Comparison of ENCODE assay signal across 28 cellular contexts in the genomic region with DNA sequence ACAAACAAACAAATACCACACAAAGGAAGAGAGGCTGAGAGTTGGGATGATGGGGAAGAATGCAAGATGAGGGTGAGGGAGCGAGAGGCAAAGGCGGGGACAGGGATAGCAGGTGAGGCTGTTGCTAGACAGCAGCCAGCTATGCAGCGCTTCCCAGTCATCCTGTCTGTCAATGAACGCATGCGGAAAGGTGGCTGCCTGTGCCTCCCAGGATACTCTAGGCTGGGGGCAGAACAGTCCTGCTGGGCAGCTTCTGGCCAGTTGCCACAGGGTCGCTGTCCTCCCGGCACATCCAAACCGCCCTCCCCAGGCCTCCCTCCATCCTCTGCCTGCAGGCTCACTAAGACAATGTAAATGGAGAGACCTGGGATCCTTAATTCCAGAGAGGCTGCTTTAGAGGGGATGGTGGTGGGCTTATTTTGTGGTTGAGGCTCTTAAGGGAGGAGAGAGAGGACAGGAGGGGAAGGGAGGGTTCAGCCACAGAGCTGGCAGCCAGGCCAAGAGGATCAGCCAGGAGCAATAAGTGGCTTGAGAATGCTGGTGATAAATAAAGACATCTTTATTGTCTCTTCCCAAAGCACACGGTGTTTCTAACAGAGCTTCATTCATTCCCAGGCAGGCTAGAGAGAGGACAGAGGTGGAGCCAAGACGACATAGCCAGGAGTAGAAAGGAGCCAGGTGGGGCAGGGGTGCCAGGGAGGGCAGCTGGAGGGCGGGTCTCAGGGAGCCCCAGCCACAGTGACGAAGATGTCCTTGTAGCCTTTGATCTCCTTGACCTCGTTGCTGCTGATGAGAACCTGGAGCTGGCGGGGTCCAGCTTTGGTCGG. TPM values are rescaled to one million over a fixed set of nuclear protein-coding genes. Genes with fewer than 3 reads are reported as not detected.
"Had no signal": no experiment of that assay in that cellular context is flagged by ENCODE, and none has a peak within 500 bp of the region (broad histone marks: within the 10 kb centered on the region; RNA-seq: fewer than 3 reads in every experiment).

No MANE protein-coding gene starts in this region.

- H3K36me3 Mint-ChIP-seq: activated naive CD4-positive, alpha-beta T cell treated with anti-CD3 and anti-CD28 coated beads, Interleukin-2, amount 10 ng/mL, durations not matched to agents 7 days and 5 days had no signal

- H3K36me3 ChIP-seq: brain microvascular endothelial cell, esophagus muscularis mucosa, lower lobe of right lung, tibial artery had no signal

- H3K4me3 Mint-ChIP-seq: activated naive CD4-positive, alpha-beta T cell treated with anti-CD3 and anti-CD28 coated beads, Interleukin-2, amount 10 ng/mL, durations not matched to agents 7 days and 5 days; activated naive CD8-positive, alpha-beta T cell treated with anti-CD3 and anti-CD28 coated beads, Interleukin-2, amount 50 U/mL, for 24 hours; central memory CD8-positive, alpha-beta T cell had no signal

- H3K27ac ChIP-seq: brain microvascular endothelial cell, esophagus muscularis mucosa, hepatocyte, lower lobe of right lung, tibial artery, VCaP had no signal

- H3K9me3 ChIP-seq: lower lobe of right lung had no signal

- H3K27ac Mint-ChIP-seq: activated naive CD4-positive, alpha-beta T cell treated with anti-CD3 and anti-CD28 coated beads, Interleukin-2, amount 10 ng/mL, durations not matched to agents 7 days and 5 days; activated naive CD8-positive, alpha-beta T cell treated with anti-CD3 and anti-CD28 coated beads, Interleukin-2, amount 50 U/mL, for 24 hours had no signal

- DNase-seq: activated CD4-positive, alpha-beta T cell treated with anti-CD3 and anti-CD28 coated beads, Interleukin-2, amount 50 U/mL, for 1 hour; activated CD4-positive, CD25-positive, alpha-beta regulatory T cell treated with anti-CD3 and anti-CD28 coated beads, Interleukin-2, amount 50 U/mL, for 72 hours; activated CD8-positive, alpha-beta memory T cell treated with anti-CD3 and anti-CD28 coated beads, Interleukin-2, amount 50 U/mL, for 4 hours; activated effector memory CD4-positive, alpha-beta T cell treated with Interleukin-2 at 50 U/mL for 16 hours; activated naive CD4-positive, alpha-beta T cell treated with anti-CD3 and anti-CD28 coated beads, Interleukin-2, amount 10 ng/mL, durations not matched to agents 7 days and 5 days; activated naive CD8-positive, alpha-beta T cell treated with anti-CD3 and anti-CD28 coated beads, Interleukin-2, amount 50 U/mL, for 24 hours; activated T-cell treated with anti-CD3 and anti-CD28 coated beads, Interleukin-2, amount 50 U/mL, for 48 hours; anterior cingulate cortex; brain microvascular endothelial cell; cortex of kidney; left cardiac atrium; lower lobe of right lung; midbrain; stimulated activated CD4-positive, alpha-beta T cell treated with anti-CD3 and anti-CD28 coated beads, Interleukin-4, amount 100 ng/mL, for 24 hours; stimulated activated naive CD4-positive, alpha-beta T cell; T-helper 2 cell; tibial artery had no signal

- H3K4me2 ChIP-seq: hepatocyte had no signal

- H3K4me1 ChIP-seq: lower lobe of right lung, tibial artery had no signal

- H3K4me1 Mint-ChIP-seq: central memory CD8-positive, alpha-beta T cell had no signal

- H3K9me3 Mint-ChIP-seq: central memory CD8-positive, alpha-beta T cell had no signal

- H3K27me3 ChIP-seq: hepatocyte had no signal

- H3K4me3 ChIP-seq: esophagus muscularis mucosa, hepatocyte, lower lobe of right lung, tibial artery had no signal

- ATAC-seq: activated naive CD8-positive, alpha-beta T cell treated with anti-CD3 and anti-CD28 coated beads, Interleukin-2, amount 50 U/mL, for 24 hours; sciatic nerve had no signal

RNA-seq across cellular contexts. Expression of a gene that starts 9.2 kb away (rescaled TPM):
- total RNA-seq: endothelial cell of umbilical vein, glomerular endothelial cell, hepatocyte, left cardiac atrium, osteoblast, pulmonary artery endothelial cell, sciatic nerve had no signal
- polyA plus RNA-seq: endothelial cell of umbilical vein, hepatocyte, neural cell had no signal

RNA-seq across cellular contexts. Expression of a gene that starts 26.1 kb away (rescaled TPM):
- total RNA-seq: endothelial cell of umbilical vein, esophagus muscularis mucosa, glomerular endothelial cell, hepatocyte, left cardiac atrium, lower lobe of right lung, osteoblast, pulmonary artery endothelial cell, sciatic nerve, subcutaneous adipose tissue had no signal
- polyA plus RNA-seq: endothelial cell of umbilical vein, hepatocyte, neural cell had no signal

RNA-seq across cellular contexts. Expression of a gene that starts 55.1 kb away (rescaled TPM):
- total RNA-seq: endothelial cell of umbilical vein, glomerular endothelial cell, lower lobe of right lung, osteoblast, pulmonary artery endothelial cell had no signal
- polyA plus RNA-seq: endothelial cell of umbilical vein, neural cell had no signal
